ENCODE assay signal across 35 cellular contexts in genomic region chrX:83339724-83340123, GRCh38.
"Had no signal": no experiment of that assay in that cellular context is flagged by ENCODE, and none has a peak within 500 bp of the region (broad histone marks: within the 10 kb centered on the region; RNA-seq: fewer than 3 reads in every experiment).

No MANE protein-coding gene starts in this region.

- H3K4me2 ChIP-seq: KMS-11 had no signal

- H3K36me3 ChIP-seq: MG63 had no signal

- H3K27ac ChIP-seq: KMS-11 had no signal

- H3K4me3 ChIP-seq: MG63 had no signal

- DNase-seq: Karpas-422, Kasumi-1, MG63, MM.1S, MV-4-11, NCI-H1048, NCI-H1092, NCI-H1092 treated with DMSO at 0.1 percent for 48 hours, NCI-H1105, NCI-H1105 treated with DMSO at 0.1 percent for 48 hours, NCI-H1417, NCI-H1417 treated with DMSO at 0.1 percent for 48 hours, NCI-H1436, NCI-H1436 treated with DMSO at 0.1 percent for 48 hours, NCI-H1694, NCI-H1694 treated with DMSO at 0.1 percent for 48 hours, NCI-H187, NCI-H187 treated with DMSO at 0.1 percent for 48 hours, NCI-H1930, NCI-H2029, NCI-H2029 treated with DMSO at 0.1 percent for 48 hours, NCI-H2081, NCI-H2081 treated with DMSO at 0.1 percent for 48 hours, NCI-H2107, NCI-H2171, NCI-H2171 treated with DMSO at 0.1 percent for 48 hours, NCI-H2227 treated with DMSO at 0.1 percent for 48 hours, NCI-H226, NCI-H345, NCI-H446, NCI-H446 treated with DMSO at 0.1 percent for 48 hours, NCI-H510A, NCI-H510A treated with DMSO at 0.1 percent for 48 hours, NCI-H524 had no signal

- H3K9me3 ChIP-seq: MG63 had no signal

- H3K9ac ChIP-seq: KMS-11 had no signal

- H3K27me3 ChIP-seq: MG63 had no signal
